ENCODE assay signal across 8 cellular contexts in genomic region chr21:8197377-8198027, GRCh38.
DNase-seq lines count a peak whose midpoint lies in the region; ATAC-seq and TF ChIP-seq lines count a peak whose summit lies in the region.
"Not testable (repeated sequence)": the region's sequence is repeated elsewhere in the genome, so short reads cannot be mapped to it uniquely, and the experiment has no call there.

No MANE protein-coding gene starts in this region.

- not testable (repeated sequence) for H3K4me3 ChIP-seq in lower lobe of right lung

- not testable (repeated sequence) for H3K4me1 ChIP-seq in lower lobe of right lung

- not testable (repeated sequence) for DNase-seq in WTC11 (ENCODE audit: low spot score); effector memory CD8-positive, alpha-beta T cell; lower lobe of right lung; stimulated activated naive B cell treated with anti-CD40 and anti-IgM and Interleukin-4, amounts not matched to agents 10 μg/mL and 1 μg/mL and 100 μg/mL, for 72 hours

- not testable (repeated sequence) for H3K36me3 ChIP-seq in lower lobe of right lung

- TF ChIP-seq CTCF in WTC11 (IDR thresholded peaks at IDR 0.05); lower lobe of right lung (IDR thresholded peaks at IDR 0.05): not testable (repeated sequence)

- CTCF ChIA-PET in WTC11 (lab: Charles Lee), result not testable (repeated sequence)

- intact Hi-C loops in lower lobe of right lung (cut with DNase I), result not testable (repeated sequence)

- H3K9me3 ChIP-seq in lower lobe of right lung, result not testable (repeated sequence)

- H3K27me3 Mint-ChIP-seq in WTC11 (ENCODE audit: low read depth); effector memory CD8-positive, alpha-beta T cell; stimulated activated naive B cell treated with anti-CD40 and anti-IgM and Interleukin-4, amounts not matched to agents 10 μg/mL and 1 μg/mL and 100 μg/mL, for 72 hours: not testable (repeated sequence)

- H3K4me3 Mint-ChIP-seq in WTC11; effector memory CD8-positive, alpha-beta T cell; stimulated activated naive B cell treated with anti-CD40 and anti-IgM and Interleukin-4, amounts not matched to agents 10 μg/mL and 1 μg/mL and 100 μg/mL, for 72 hours: not testable (repeated sequence)

- not testable (repeated sequence) for H3K9me3 Mint-ChIP-seq in WTC11; effector memory CD8-positive, alpha-beta T cell; stimulated activated naive B cell treated with anti-CD40 and anti-IgM and Interleukin-4, amounts not matched to agents 10 μg/mL and 1 μg/mL and 100 μg/mL, for 72 hours

- H3K36me3 Mint-ChIP-seq in WTC11; effector memory CD8-positive, alpha-beta T cell (ENCODE audit: insufficient read depth); stimulated activated naive B cell treated with anti-CD40 and anti-IgM and Interleukin-4, amounts not matched to agents 10 μg/mL and 1 μg/mL and 100 μg/mL, for 72 hours: not testable (repeated sequence)

- ATAC-seq in GM18502 (IDR thresholded peaks at IDR 0.05; ENCODE audit: poor library complexity, unreplicated experiment) (peak; percentile 60), GM19467 (IDR thresholded peaks at IDR 0.05; ENCODE audit: unreplicated experiment) (peak; percentile 42), HG02642 (IDR thresholded peaks at IDR 0.05; ENCODE audit: poor library complexity, unreplicated experiment) (peak; percentile 56), HG03354 (IDR thresholded peaks at IDR 0.05; ENCODE audit: poor library complexity, severe bottlenecking, unreplicated experiment) (peak; percentile 57), WTC11 (peak; percentile 13), lower lobe of right lung (peak; percentile 82 to 88)
- ATAC-seq in effector memory CD8-positive, alpha-beta T cell (replicated peaks), result peak; percentile 81
- peak; percentile 71 to 72 for ATAC-seq in stimulated activated naive B cell treated with anti-CD40 and anti-IgM and Interleukin-4, amounts not matched to agents 10 μg/mL and 1 μg/mL and 100 μg/mL, for 72 hours (replicated peaks)

- H3K27ac ChIP-seq in lower lobe of right lung, result not testable (repeated sequence)

- H3K27me3 ChIP-seq in lower lobe of right lung (ENCODE audit: low read depth), result not testable (repeated sequence)

- not testable (repeated sequence) for H3K4me1 Mint-ChIP-seq in WTC11; effector memory CD8-positive, alpha-beta T cell (ENCODE audit: low read depth in 2 of 2); stimulated activated naive B cell treated with anti-CD40 and anti-IgM and Interleukin-4, amounts not matched to agents 10 μg/mL and 1 μg/mL and 100 μg/mL, for 72 hours

- POLR2A ChIA-PET in WTC11 (lab: Charles Lee), result not testable (repeated sequence)

- H3K27ac Mint-ChIP-seq in WTC11; effector memory CD8-positive, alpha-beta T cell; stimulated activated naive B cell treated with anti-CD40 and anti-IgM and Interleukin-4, amounts not matched to agents 10 μg/mL and 1 μg/mL and 100 μg/mL, for 72 hours: not testable (repeated sequence)

Comparison
In these comparisons a context has a peak if more than half of its experiments do, and no peak if none do; other contexts are left out.
1. ATAC-seq: peak in every context shown above with its lines; median percentile 85 in lower lobe of right lung; 81 in effector memory CD8-positive, alpha-beta T cell; 72 in stimulated activated naive B cell treated with anti-CD40 and anti-IgM and Interleukin-4, amounts not matched to agents 10 μg/mL and 1 μg/mL and 100 μg/mL, for 72 hours; 60 in GM18502; 57 in HG03354; 56 in HG02642; 42 in GM19467; 13 in WTC11.